ENCODE assay signal across 8 cellular contexts in genomic region chr16:30657866-30658730, GRCh38.
DNase-seq lines count a peak whose midpoint lies in the region; ATAC-seq, FAIRE-seq and TF ChIP-seq lines count a peak whose summit lies in the region.

Gene FBRS (plus strand): TSS chr16:30658431. CDS start chr16:30659519, 1,088 bp downstream.

- peak within 1 kb of the TSS; percentile 91 for H3K4me3 ChIP-seq in AG09309 (ENCODE audit: control insufficient read depth, low read depth, low read length)

- in situ Hi-C loops in GM18951 (cut with MboI; ENCODE audit: low sequenced_read_pairs, unreplicated experiment), result no loop called here

- peak; percentile 69 for ATAC-seq in HG03280 (IDR thresholded peaks at IDR 0.05; ENCODE audit: unreplicated experiment)

- TF ChIP-seq CTCF in AG09309 (IDR thresholded peaks at IDR 0.05; ENCODE audit: control insufficient read depth, insufficient read depth, low read depth, low read length, missing control alignments), result peak; percentile 59

- TF ChIP-seq POLR2A in GM18951 (IDR thresholded peaks at IDR 0.05; ENCODE audit: extremely low read depth, insufficient read depth, insufficient read length), result peak; percentile 82

- peak; percentile 55 for FAIRE-seq in islet of Langerhans (lab: Jason Lieb, UNC)

- DNase-seq in AG09309 (ENCODE audit: low read depth) (peak; percentile 100), NCI-H345 treated with DMSO at 0.1 percent for 48 hours (lab: John Stamatoyannopoulos, UW; ENCODE audit: unreplicated experiment) (peak; percentile 100), cerebellar cortex (ENCODE audit: low spot score) (peak; percentile 100)
- peak; percentile 100 for DNase-seq in activated CD4-positive, CD25-positive, alpha-beta regulatory T cell treated with anti-CD3 and anti-CD28 coated beads, Interleukin-2, amount 50 U/mL, for 16 hours (ENCODE audit: low read depth, low spot score)
- peak; percentile 99 to 100 (median 100) for DNase-seq in stimulated activated CD4-positive, alpha-beta T cell treated with anti-CD3 and anti-CD28 coated beads, Interleukin-12 subunit alpha, Interleukin-12 subunit beta, amount 100 ng/mL, for 48 hours (ENCODE audit: low read depth in 2 of 3, low spot score in 1 of 3)

Comparison
In these comparisons a context has a peak if more than half of its experiments do, and no peak if none do; other contexts are left out.
1. Peak in every context shown above with its lines: DNase-seq, ATAC-seq and H3K4me3 ChIP-seq.